In the genomic region with DNA sequence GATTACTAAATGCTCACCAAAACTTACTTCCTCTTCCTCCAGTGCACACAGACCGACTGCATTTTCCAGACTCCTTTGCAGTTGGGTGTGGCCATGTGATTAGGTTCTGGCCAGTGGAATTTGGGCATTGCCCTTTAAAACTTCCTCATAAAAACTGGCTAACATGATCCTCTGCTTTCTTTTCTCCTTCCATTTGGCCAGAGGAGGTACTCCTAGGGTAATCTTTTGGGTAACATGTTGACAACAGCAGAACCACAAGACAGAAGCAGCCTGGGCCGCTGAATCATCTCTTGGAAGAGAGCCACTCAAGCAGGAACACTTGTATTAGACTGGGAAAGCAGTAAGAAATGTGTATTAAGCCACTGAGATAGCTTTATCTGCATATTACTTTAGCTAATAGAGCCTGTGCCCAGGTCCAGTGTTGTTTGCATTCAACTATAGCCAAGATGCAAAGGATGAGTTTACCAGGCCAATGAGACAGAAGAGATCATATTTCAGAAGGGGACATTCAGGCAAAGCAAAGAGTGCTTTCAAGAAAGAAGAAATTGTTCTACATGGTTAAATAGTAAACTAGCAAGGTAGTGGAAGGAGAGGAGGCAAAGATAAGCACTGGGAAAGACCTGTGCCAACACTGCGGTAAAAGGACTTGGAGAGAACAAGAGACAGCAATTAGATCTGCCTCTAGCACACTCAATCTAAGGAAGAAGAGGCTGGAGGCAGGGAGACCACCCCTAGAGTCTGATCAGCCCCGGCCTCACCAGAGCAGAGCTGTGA, we compare ENCODE assay signal across 9 cellular contexts.
DNase-seq lines count a peak whose midpoint lies in the region; ATAC-seq and TF ChIP-seq lines count a peak whose summit lies in the region.
"Had no signal": no experiment of that assay in that cellular context is flagged by ENCODE, and none has a peak within 500 bp of the region (broad histone marks: within the 10 kb centered on the region; RNA-seq: fewer than 3 reads in every experiment).

No MANE protein-coding gene starts in this region.

- DNase-seq in DMS53 (lab: John Stamatoyannopoulos, UW): peak; percentile 12
- peak; percentile 69 for DNase-seq in NOMO-1 treated with dmso at 0.1 percent for 144 hours (lab: John Stamatoyannopoulos, UW; ENCODE audit: unreplicated experiment)
- peak; percentile 70 for DNase-seq in epithelial cell of proximal tubule (ENCODE audit: low read depth)
- peak; percentile 2 for DNase-seq in occipital lobe (lab: John Stamatoyannopoulos, UW)
- DNase-seq: activated T-cell treated with anti-CD3 and anti-CD28 coated beads, Interleukin-2, amount 50 U/mL, for 24 hours had no signal

- no peak for TF ChIP-seq CTCF in epithelial cell of proximal tubule (conservative IDR thresholded peaks at IDR 0.05; ENCODE audit: low read depth, low read length)

- peak overlapping the region; percentile 26 for H3K4me3 ChIP-seq in epithelial cell of proximal tubule (ENCODE audit: low read depth, low read length)

- ATAC-seq in GM18870 (IDR thresholded peaks at IDR 0.05; ENCODE audit: unreplicated experiment): no peak
- ATAC-seq in GM19023 (IDR thresholded peaks at IDR 0.05; ENCODE audit: unreplicated experiment): no peak
- no peak for ATAC-seq in GM19395 (IDR thresholded peaks at IDR 0.05; ENCODE audit: unreplicated experiment)
- no peak for ATAC-seq in HG03354 (IDR thresholded peaks at IDR 0.05; ENCODE audit: poor library complexity, severe bottlenecking, unreplicated experiment)

Comparison
In these comparisons a context has a peak if more than half of its experiments do, and no peak if none do; other contexts are left out.
1. DNase-seq: peak in every context shown above with its lines; median percentile 70 in epithelial cell of proximal tubule; 69 in NOMO-1 treated with dmso at 0.1 percent for 144 hours; 12 in DMS53; 2 in occipital lobe.